ENCODE assay signal across 1 cellular context in the genomic region with DNA sequence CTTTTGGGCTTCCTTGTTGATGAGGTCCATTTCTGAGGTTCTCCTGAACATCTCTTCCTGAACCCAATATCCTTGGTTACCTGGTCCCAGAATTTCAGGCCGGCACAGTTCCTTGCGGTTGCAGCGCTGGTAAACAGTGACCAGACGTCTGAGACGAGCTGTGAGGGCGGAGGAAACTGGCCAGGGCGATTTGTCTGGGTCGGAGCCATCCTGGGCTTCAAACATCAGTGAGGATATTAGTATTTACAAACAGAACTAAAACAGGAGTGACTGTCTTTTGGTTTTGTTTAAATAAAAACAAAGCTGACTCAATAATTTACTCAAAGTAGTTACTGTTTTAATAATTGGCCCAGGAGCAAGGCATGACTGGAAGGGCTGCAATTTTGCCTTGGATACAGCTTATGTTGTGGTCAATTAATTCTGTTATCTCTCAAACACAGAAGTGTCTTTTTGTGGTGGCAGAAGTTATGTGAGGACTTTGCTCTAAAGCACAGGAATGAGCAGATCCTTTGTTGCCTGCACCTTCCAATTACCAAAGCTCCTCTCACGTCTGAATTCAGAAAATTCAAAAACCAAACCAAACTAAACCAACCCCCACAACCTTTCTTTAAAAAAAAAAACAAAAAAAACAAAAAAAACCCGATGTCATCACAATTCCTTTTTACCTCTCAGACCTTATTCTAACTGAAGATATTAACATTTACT.
TF ChIP-seq lines count a peak whose summit lies in the region.

No MANE protein-coding gene starts in this region.

TF ChIP-seq in K562, 482 proteins besides CTCF, POLR2A, EP300 and RAD21 (continued from another document and continues in another):
- TF ChIP-seq, protein P1, sequence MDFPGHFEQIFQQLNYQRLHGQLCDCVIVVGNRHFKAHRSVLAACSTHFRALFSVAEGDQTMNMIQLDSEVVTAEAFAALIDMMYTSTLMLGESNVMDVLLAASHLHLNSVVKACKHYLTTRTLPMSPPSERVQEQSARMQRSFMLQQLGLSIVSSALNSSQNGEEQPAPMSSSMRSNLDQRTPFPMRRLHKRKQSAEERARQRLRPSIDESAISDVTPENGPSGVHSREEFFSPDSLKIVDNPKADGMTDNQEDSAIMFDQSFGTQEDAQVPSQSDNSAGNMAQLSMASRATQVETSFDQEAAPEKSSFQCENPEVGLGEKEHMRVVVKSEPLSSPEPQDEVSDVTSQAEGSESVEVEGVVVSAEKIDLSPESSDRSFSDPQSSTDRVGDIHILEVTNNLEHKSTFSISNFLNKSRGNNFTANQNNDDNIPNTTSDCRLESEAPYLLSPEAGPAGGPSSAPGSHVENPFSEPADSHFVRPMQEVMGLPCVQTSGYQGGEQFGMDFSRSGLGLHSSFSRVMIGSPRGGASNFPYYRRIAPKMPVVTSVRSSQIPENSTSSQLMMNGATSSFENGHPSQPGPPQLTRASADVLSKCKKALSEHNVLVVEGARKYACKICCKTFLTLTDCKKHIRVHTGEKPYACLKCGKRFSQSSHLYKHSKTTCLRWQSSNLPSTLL (IDR thresholded peaks at IDR 0.05) = no peak
- TF ChIP-seq SMAD4 (CRISPR knock-in tag; conservative IDR thresholded peaks at IDR 0.05) = peak; percentile 70
- no peak for TF ChIP-seq ZKSCAN1 (IDR thresholded peaks at IDR 0.05; ENCODE audit: low read depth, low read length)
- no peak for TF ChIP-seq AFF1 (IDR thresholded peaks at IDR 0.05; ENCODE audit: low read depth in 1 of 2, partially characterized antibody in 2 of 2)
- TF ChIP-seq ASH1L (IDR thresholded peaks at IDR 0.05; ENCODE audit: borderline replicate concordance, low read depth, partially characterized antibody) = no peak
- TF ChIP-seq, protein P2, sequence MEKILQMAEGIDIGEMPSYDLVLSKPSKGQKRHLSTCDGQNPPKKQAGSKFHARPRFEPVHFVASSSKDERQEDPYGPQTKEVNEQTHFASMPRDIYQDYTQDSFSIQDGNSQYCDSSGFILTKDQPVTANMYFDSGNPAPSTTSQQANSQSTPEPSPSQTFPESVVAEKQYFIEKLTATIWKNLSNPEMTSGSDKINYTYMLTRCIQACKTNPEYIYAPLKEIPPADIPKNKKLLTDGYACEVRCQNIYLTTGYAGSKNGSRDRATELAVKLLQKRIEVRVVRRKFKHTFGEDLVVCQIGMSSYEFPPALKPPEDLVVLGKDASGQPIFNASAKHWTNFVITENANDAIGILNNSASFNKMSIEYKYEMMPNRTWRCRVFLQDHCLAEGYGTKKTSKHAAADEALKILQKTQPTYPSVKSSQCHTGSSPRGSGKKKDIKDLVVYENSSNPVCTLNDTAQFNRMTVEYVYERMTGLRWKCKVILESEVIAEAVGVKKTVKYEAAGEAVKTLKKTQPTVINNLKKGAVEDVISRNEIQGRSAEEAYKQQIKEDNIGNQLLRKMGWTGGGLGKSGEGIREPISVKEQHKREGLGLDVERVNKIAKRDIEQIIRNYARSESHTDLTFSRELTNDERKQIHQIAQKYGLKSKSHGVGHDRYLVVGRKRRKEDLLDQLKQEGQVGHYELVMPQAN (IDR thresholded peaks at IDR 0.05; ENCODE audit: borderline replicate concordance) = no peak
- peak; percentile 58 for TF ChIP-seq RFX1 (IDR thresholded peaks at IDR 0.05)
- TF ChIP-seq CBX8 (IDR thresholded peaks at IDR 0.05; ENCODE audit: borderline replicate concordance, extremely low read depth, low read depth, low read length, poor library complexity, severe bottlenecking) = no peak
- TF ChIP-seq, protein P3, sequence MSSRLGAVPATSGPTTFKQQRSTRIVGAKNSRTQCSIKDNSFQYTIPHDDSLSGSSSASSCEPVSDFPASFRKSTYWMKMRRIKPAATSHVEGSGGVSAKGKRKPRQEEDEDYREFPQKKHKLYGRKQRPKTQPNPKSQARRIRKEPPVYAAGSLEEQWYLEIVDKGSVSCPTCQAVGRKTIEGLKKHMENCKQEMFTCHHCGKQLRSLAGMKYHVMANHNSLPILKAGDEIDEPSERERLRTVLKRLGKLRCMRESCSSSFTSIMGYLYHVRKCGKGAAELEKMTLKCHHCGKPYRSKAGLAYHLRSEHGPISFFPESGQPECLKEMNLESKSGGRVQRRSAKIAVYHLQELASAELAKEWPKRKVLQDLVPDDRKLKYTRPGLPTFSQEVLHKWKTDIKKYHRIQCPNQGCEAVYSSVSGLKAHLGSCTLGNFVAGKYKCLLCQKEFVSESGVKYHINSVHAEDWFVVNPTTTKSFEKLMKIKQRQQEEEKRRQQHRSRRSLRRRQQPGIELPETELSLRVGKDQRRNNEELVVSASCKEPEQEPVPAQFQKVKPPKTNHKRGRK (tag; IDR thresholded peaks at IDR 0.05) = no peak
- TF ChIP-seq ZNF12 (CRISPR knock-in tag; IDR thresholded peaks at IDR 0.05) = no peak
- TF ChIP-seq NFIC (IDR thresholded peaks at IDR 0.05) = peak; percentile 39; the same call in 1 of the 2 replicates
- TF ChIP-seq ZNF395 (CRISPR knock-in tag; IDR thresholded peaks at IDR 0.05) = no peak
- 0 out of 2 replicates have a peak, but pooled peaks have one; percentile 81 for TF ChIP-seq ARID3A (IDR thresholded peaks at IDR 0.05; ENCODE audit: borderline replicate concordance, low read depth, low read length)
- TF ChIP-seq RBM17 (IDR thresholded peaks at IDR 0.05; ENCODE audit: borderline replicate concordance, low read depth, low read length) = no peak
- TF ChIP-seq, protein P4, sequence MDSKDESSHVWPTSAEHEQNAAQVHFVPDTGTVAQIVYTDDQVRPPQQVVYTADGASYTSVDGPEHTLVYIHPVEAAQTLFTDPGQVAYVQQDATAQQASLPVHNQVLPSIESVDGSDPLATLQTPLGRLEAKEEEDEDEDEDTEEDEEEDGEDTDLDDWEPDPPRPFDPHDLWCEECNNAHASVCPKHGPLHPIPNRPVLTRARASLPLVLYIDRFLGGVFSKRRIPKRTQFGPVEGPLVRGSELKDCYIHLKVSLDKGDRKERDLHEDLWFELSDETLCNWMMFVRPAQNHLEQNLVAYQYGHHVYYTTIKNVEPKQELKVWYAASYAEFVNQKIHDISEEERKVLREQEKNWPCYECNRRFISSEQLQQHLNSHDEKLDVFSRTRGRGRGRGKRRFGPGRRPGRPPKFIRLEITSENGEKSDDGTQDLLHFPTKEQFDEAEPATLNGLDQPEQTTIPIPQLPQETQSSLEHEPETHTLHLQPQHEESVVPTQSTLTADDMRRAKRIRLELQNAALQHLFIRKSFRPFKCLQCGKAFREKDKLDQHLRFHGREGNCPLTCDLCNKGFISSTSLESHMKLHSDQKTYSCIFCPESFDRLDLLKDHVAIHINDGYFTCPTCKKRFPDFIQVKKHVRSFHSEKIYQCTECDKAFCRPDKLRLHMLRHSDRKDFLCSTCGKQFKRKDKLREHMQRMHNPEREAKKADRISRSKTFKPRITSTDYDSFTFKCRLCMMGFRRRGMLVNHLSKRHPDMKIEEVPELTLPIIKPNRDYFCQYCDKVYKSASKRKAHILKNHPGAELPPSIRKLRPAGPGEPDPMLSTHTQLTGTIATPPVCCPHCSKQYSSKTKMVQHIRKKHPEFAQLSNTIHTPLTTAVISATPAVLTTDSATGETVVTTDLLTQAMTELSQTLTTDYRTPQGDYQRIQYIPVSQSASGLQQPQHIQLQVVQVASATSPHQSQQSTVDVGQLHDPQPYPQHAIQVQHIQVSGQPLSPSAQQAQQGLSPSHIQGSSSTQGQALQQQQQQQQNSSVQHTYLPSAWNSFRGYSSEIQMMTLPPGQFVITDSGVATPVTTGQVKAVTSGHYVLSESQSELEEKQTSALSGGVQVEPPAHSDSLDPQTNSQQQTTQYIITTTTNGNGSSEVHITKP (IDR thresholded peaks at IDR 0.05; ENCODE audit: partially characterized antibody) = no peak
- no peak for TF ChIP-seq CHD1 (IDR thresholded peaks at IDR 0.05; ENCODE audit: low read length)
- TF ChIP-seq, protein P5, sequence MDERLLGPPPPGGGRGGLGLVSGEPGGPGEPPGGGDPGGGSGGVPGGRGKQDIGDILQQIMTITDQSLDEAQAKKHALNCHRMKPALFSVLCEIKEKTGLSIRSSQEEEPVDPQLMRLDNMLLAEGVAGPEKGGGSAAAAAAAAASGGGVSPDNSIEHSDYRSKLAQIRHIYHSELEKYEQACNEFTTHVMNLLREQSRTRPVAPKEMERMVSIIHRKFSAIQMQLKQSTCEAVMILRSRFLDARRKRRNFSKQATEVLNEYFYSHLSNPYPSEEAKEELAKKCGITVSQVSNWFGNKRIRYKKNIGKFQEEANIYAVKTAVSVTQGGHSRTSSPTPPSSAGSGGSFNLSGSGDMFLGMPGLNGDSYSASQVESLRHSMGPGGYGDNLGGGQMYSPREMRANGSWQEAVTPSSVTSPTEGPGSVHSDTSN (CRISPR knock-in tag; IDR thresholded peaks at IDR 0.05; ENCODE audit: low read depth) = no peak
- TF ChIP-seq, protein P5 (tag; conservative IDR thresholded peaks at IDR 0.05; ENCODE audit: low read depth) = no peak
